Comparison of ENCODE assay signal across 8 cellular contexts in genomic region chr3:15601399-15602145, GRCh38. TPM values are rescaled to one million over a fixed set of nuclear protein-coding genes. Genes with fewer than 3 reads are reported as not detected.
DNase-seq lines count a peak whose midpoint lies in the region; ATAC-seq and TF ChIP-seq lines count a peak whose summit lies in the region.

A gene with protein sequence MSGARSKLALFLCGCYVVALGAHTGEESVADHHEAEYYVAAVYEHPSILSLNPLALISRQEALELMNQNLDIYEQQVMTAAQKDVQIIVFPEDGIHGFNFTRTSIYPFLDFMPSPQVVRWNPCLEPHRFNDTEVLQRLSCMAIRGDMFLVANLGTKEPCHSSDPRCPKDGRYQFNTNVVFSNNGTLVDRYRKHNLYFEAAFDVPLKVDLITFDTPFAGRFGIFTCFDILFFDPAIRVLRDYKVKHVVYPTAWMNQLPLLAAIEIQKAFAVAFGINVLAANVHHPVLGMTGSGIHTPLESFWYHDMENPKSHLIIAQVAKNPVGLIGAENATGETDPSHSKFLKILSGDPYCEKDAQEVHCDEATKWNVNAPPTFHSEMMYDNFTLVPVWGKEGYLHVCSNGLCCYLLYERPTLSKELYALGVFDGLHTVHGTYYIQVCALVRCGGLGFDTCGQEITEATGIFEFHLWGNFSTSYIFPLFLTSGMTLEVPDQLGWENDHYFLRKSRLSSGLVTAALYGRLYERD (plus strand): TSS chr3:15601745. CDS start chr3:15635440, 33,695 bp downstream.
Gene HACL1, minus strand, starts transcription at chr3:15601569. Its CDS starts 106 bp downstream, at chr3:15601463.

- WGBS in gastroesophageal sphincter (ENCODE audit: low coverage in 1 of 2), 2 donors, result 0 to 1% methylated on average over 15 to 22 of the region's 61 CpGs
- WGBS in thyroid gland, 2 donors, result 0% methylated on average over 31 to 56 of the region's 61 CpGs

- H3K79me2 ChIP-seq in osteoblast (ENCODE audit: insufficient read depth, low read length), result peaks cover 19% of the 10 kb centered on the region

- H3K27me3 ChIP-seq in MG63 (no peaks in the 10 kb centered on the region), gastroesophageal sphincter (no peaks in the 10 kb centered on the region), osteoblast (ENCODE audit: insufficient read depth, low read length) (no peaks in the 10 kb centered on the region), thyroid gland (no peaks in the 10 kb centered on the region)

- H3K4me1 ChIP-seq in gastroesophageal sphincter, result peaks cover 14 to 63% (median 15%) of the 10 kb centered on the region in 3 donors
- peaks cover 21% of the 10 kb centered on the region for H3K4me1 ChIP-seq in osteoblast (ENCODE audit: insufficient read depth, low read length)
- peaks cover 16 to 25% of the 10 kb centered on the region in 2 donors for H3K4me1 ChIP-seq in thyroid gland

- peak within 1 kb of the TSS; percentile 87 for H3K4me2 ChIP-seq in osteoblast (ENCODE audit: insufficient read depth, low read length)

- DNase-seq in ELR (ENCODE audit: low read depth) (peak; percentile 99), H4 (ENCODE audit: low spot score) (peak; percentile 99), MG63 (peak; percentile 97), osteoblast (ENCODE audit: insufficient read length, low spot score, missing footprints) (peak; percentile 94), thyroid gland (peak; percentile 99), NCI-H1417 (lab: John Stamatoyannopoulos, UW) (no peak)
- DNase-seq in activated T-helper 9 cell treated with anti-CD3 and anti-CD28 coated beads, Interleukin-2, amount 50 U/mL, for 16 hours (ENCODE audit: low read depth), result peak; percentile 99

- H3K36me3 ChIP-seq in MG63 (peaks cover 4% of the 10 kb centered on the region), gastroesophageal sphincter (peaks cover 0 to 36% of the 10 kb centered on the region in 2 donors), osteoblast (ENCODE audit: insufficient read depth, low read length) (peaks cover 14% of the 10 kb centered on the region), thyroid gland (peaks cover 0 to 7% of the 10 kb centered on the region in 2 donors)

- TF ChIP-seq POLR2A in gastroesophageal sphincter (IDR thresholded peaks at IDR 0.05), result peak; percentile 71 to 90
- peak; percentile 40 to 90 for TF ChIP-seq POLR2A in thyroid gland (IDR thresholded peaks at IDR 0.05)

- H3K9me3 ChIP-seq in MG63, result no peaks in the 10 kb centered on the region
- no peaks in the 10 kb centered on the region for H3K9me3 ChIP-seq in gastroesophageal sphincter
- H3K9me3 ChIP-seq in osteoblast (ENCODE audit: low read depth, low read length), result no peaks in the 10 kb centered on the region
- no peaks in the 10 kb centered on the region for H3K9me3 ChIP-seq in thyroid gland

- no peaks in the 10 kb centered on the region for H4K20me1 ChIP-seq in osteoblast (ENCODE audit: insufficient read depth, low read length)

- intact Hi-C loops in thyroid gland (cut with DNase I), result no loop called here

- peak in 3 of 4 experiments; percentile 25 to 43 (median 39) for TF ChIP-seq CTCF in gastroesophageal sphincter (IDR thresholded peaks at IDR 0.05)
- TF ChIP-seq CTCF in osteoblast (IDR thresholded peaks at IDR 0.05; ENCODE audit: extremely low read depth, low read depth, low read length), result peak; percentile 27
- TF ChIP-seq CTCF in thyroid gland (IDR thresholded peaks at IDR 0.05), result peak in 3 of 6 experiments; percentile 9 to 46 (median 41)

- TF ChIP-seq EP300 in gastroesophageal sphincter (IDR thresholded peaks at IDR 0.05), result no peak

- peak within 1 kb of the TSS; percentile 88 to 96 (median 90) for H3K27ac ChIP-seq in gastroesophageal sphincter
- H3K27ac ChIP-seq in osteoblast (ENCODE audit: low read depth, low read length), result peak within 1 kb of the TSS; percentile 83
- peak within 1 kb of the TSS; percentile 80 to 88 (median 85) for H3K27ac ChIP-seq in thyroid gland

- H3K4me3 ChIP-seq in MG63, result peak within 1 kb of the TSS; percentile 85
- peak within 1 kb of the TSS; percentile 90 to 96 for H3K4me3 ChIP-seq in gastroesophageal sphincter
- peak within 1 kb of the TSS; percentile 94 for H3K4me3 ChIP-seq in osteoblast (ENCODE audit: insufficient read depth, low read length)
- peak within 1 kb of the TSS; percentile 69 to 88 (median 76) for H3K4me3 ChIP-seq in thyroid gland (replicated peaks in 1 of 3)

- ATAC-seq in gastroesophageal sphincter, result peak; percentile 98

- peak within 1 kb of the TSS; percentile 99 for H2AFZ ChIP-seq in osteoblast (ENCODE audit: low read length)

RNA-seq across cellular contexts. Expression of the first gene that starts in this region (rescaled TPM):
- 20.1 and 23.8 TPM in 2 replicates for total RNA-seq in H4 (2014; rRNA removed; shearing (Covaris generic))
- total RNA-seq in MG63 (2014; rRNA removed; shearing (Covaris generic); ENCODE audit: low replicate concordance), result 6.8 and 11.9 TPM in 2 replicates
- total RNA-seq in gastroesophageal sphincter (10 to 100 TPM; 20.5 to 53.9 (median 44.6) TPM), osteoblast (31.1 and 34.5 TPM in 2 replicates), thyroid gland (10 to 100 TPM; 46.8 to 74.9 (median 56.5) TPM)

RNA-seq across cellular contexts. Expression of gene HACL1, which starts in this region (rescaled TPM):
- 18.1 and 19.0 TPM in 2 replicates for total RNA-seq in H4 (2014; rRNA removed; shearing (Covaris generic))
- 0.91 and 1.9 TPM in 2 replicates for total RNA-seq in MG63 (2014; rRNA removed; shearing (Covaris generic); ENCODE audit: low replicate concordance)
- total RNA-seq in gastroesophageal sphincter (10 to 100 TPM; 17.0 to 37.0 (median 20.4) TPM), osteoblast (31.5 and 34.7 TPM in 2 replicates), thyroid gland (10 to 100 TPM; 24.2 to 45.0 (median 37.7) TPM)

Comparison
In these comparisons a context has a peak if more than half of its experiments do, and no peak if none do; other contexts are left out.
1. DNase-seq: peak in ELR (single experiment), H4 (single experiment), MG63 (single experiment), activated T-helper 9 cell treated with anti-CD3 and anti-CD28 coated beads, Interleukin-2, amount 50 U/mL, for 16 hours (single experiment), osteoblast (single experiment) and thyroid gland (2 of 2); none in NCI-H1417 (0 of 3).
2. Peak in every context shown above with its lines, with median percentiles within 50 percentile points of each other: H3K4me3 ChIP-seq and H3K27ac ChIP-seq.